ENCODE assay signal across 19 cellular contexts in the genomic region with DNA sequence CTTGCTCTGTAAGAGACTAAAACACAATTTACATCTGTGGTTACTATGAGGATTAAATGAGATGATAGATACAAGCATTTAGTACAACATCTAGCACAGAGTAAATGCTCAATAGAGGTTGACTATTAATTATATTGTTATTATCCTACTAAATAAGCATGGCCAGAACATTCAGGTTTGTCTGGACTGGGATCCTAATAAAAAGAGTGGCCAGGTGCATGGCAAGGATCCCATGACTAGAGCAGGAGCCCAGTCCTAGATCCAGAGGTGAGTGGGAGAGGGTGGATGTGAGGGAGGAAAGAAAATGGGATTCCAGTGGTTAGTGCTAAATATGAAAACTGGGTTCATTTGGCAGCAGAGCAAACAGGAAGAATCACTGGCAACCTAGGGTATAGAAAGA.
A peak's percentile ranks its signal among the peaks of the same experiment; 100 is the strongest.
DNase-seq lines count a peak whose midpoint lies in the region; ATAC-seq and TF ChIP-seq lines count a peak whose summit lies in the region.
"Had no signal": no experiment of that assay in that cellular context is flagged by ENCODE, and none has a peak within 500 bp of the region (broad histone marks: within the 10 kb centered on the region; RNA-seq: fewer than 3 reads in every experiment).

No MANE protein-coding gene starts in this region.

- peaks cover 9% of the 10 kb centered on the region for H3K27me3 Mint-ChIP-seq in activated T-helper 17 cell treated with anti-CD3 and anti-CD28 coated beads, Interleukin-2, amount 50 U/mL, for 72 hours
- H3K27me3 Mint-ChIP-seq in neural crest cell (ENCODE audit: low read depth), result no peaks in the 10 kb centered on the region
- H3K27me3 Mint-ChIP-seq in stimulated activated naive B cell treated with anti-CD40 and anti-IgM and Interleukin-4, amounts not matched to agents 10 μg/mL and 1 μg/mL and 100 μg/mL, for 72 hours, result no peaks in the 10 kb centered on the region
- H3K27me3 Mint-ChIP-seq: B cell; CD4-positive, CD25-positive, alpha-beta regulatory T cell; CD8-positive, alpha-beta memory T cell had no signal

- TF ChIP-seq POLR2A in suprapubic skin (IDR thresholded peaks at IDR 0.05), result no peak

- H3K4me1 ChIP-seq in HEK293 (ENCODE audit: control insufficient read depth, insufficient read depth, low read length), result no peaks in the 10 kb centered on the region
- H3K4me1 ChIP-seq in suprapubic skin, result peaks cover 4% of the 10 kb centered on the region
- H3K4me1 ChIP-seq: HAP-1 had no signal

- H3K27ac ChIP-seq in HEK293 (ENCODE audit: extremely low read depth, low read depth, low read length), result no peak overlapping the region
- H3K27ac ChIP-seq in suprapubic skin, result no peak overlapping the region
- H3K27ac ChIP-seq: GM23248 had no signal

- intact Hi-C loops in Right ventricle myocardium inferior (cut with DNase I), result no loop called here

- no peaks in the 10 kb centered on the region for H3K36me3 ChIP-seq in HEK293 (ENCODE audit: control insufficient read depth in 2 of 2, insufficient read depth in 1 of 2, low read length in 2 of 2)
- no peaks in the 10 kb centered on the region for H3K36me3 ChIP-seq in suprapubic skin
- H3K36me3 ChIP-seq: BLaER1 treated with 17β-estradiol and CSF1 and Interleukin-3, amounts not matched to agents 10 nM and 100 nM; HAP-1 had no signal

- TF ChIP-seq EP300 in suprapubic skin (IDR thresholded peaks at IDR 0.05), result no peak

- CTCF ChIA-PET in HEK293 (lab: Yijun Ruan, JAX), result no interaction called here

- no peak for ATAC-seq in activated T-helper 17 cell treated with anti-CD3 and anti-CD28 coated beads, Interleukin-2, amount 50 U/mL, for 72 hours (replicated peaks)
- ATAC-seq in stimulated activated naive B cell treated with anti-CD40 and anti-IgM and Interleukin-4, amounts not matched to agents 10 μg/mL and 1 μg/mL and 100 μg/mL, for 72 hours (replicated peaks), result no peak
- ATAC-seq in Right ventricle myocardium inferior, result no peak
- ATAC-seq: GM12878 had no signal

- H3K36me3 Mint-ChIP-seq in activated T-helper 17 cell treated with anti-CD3 and anti-CD28 coated beads, Interleukin-2, amount 50 U/mL, for 72 hours (ENCODE audit: low read depth), result no peaks in the 10 kb centered on the region
- no peaks in the 10 kb centered on the region for H3K36me3 Mint-ChIP-seq in neural crest cell (ENCODE audit: low read depth)
- H3K36me3 Mint-ChIP-seq in stimulated activated naive B cell treated with anti-CD40 and anti-IgM and Interleukin-4, amounts not matched to agents 10 μg/mL and 1 μg/mL and 100 μg/mL, for 72 hours, result no peaks in the 10 kb centered on the region
- H3K36me3 Mint-ChIP-seq: CD4-positive, CD25-positive, alpha-beta regulatory T cell; CD8-positive, alpha-beta memory T cell had no signal

- no peaks in the 10 kb centered on the region for H3K27me3 ChIP-seq in suprapubic skin
- H3K27me3 ChIP-seq: BLaER1 treated with 17β-estradiol and CSF1 and Interleukin-3, amounts not matched to agents 10 nM and 100 nM had no signal

- H3K4me1 Mint-ChIP-seq in activated T-helper 17 cell treated with anti-CD3 and anti-CD28 coated beads, Interleukin-2, amount 50 U/mL, for 72 hours, result no peaks in the 10 kb centered on the region
- H3K4me1 Mint-ChIP-seq in neural crest cell, result no peaks in the 10 kb centered on the region
- H3K4me1 Mint-ChIP-seq in stimulated activated naive B cell treated with anti-CD40 and anti-IgM and Interleukin-4, amounts not matched to agents 10 μg/mL and 1 μg/mL and 100 μg/mL, for 72 hours, result peaks cover 6 to 8% of the 10 kb centered on the region in 2 donors
- H3K4me1 Mint-ChIP-seq: CD4-positive, CD25-positive, alpha-beta regulatory T cell; CD8-positive, alpha-beta memory T cell had no signal

- H3K27ac Mint-ChIP-seq in activated T-helper 17 cell treated with anti-CD3 and anti-CD28 coated beads, Interleukin-2, amount 50 U/mL, for 72 hours, result peak overlapping the region; percentile 7
- H3K27ac Mint-ChIP-seq in neural crest cell (ENCODE audit: unreplicated experiment), result peak overlapping the region; percentile 79
- peak overlapping the region; percentile 74 for H3K27ac Mint-ChIP-seq in stimulated activated naive B cell treated with anti-CD40 and anti-IgM and Interleukin-4, amounts not matched to agents 10 μg/mL and 1 μg/mL and 100 μg/mL, for 72 hours
- H3K27ac Mint-ChIP-seq: B cell; CD4-positive, CD25-positive, alpha-beta regulatory T cell; CD8-positive, alpha-beta memory T cell had no signal

- no peaks in the 10 kb centered on the region for H3K9me3 ChIP-seq in HEK293 (ENCODE audit: control insufficient read depth, insufficient read depth, low read depth, low read length)
- no peaks in the 10 kb centered on the region for H3K9me3 ChIP-seq in suprapubic skin
- H3K9me3 ChIP-seq: HAP-1 had no signal

- TF ChIP-seq CTCF in HEK293 (tag by site-specific recombination; IDR thresholded peaks at IDR 0.05) (no peak), neural crest cell (conservative IDR thresholded peaks at IDR 0.05) (no peak), suprapubic skin (IDR thresholded peaks at IDR 0.05) (no peak)

- DNase-seq in neural crest cell (ENCODE audit: low read depth, low spot score), result no peak
- no peak for DNase-seq in stimulated activated naive B cell treated with anti-CD40 and anti-IgM and Interleukin-4, amounts not matched to agents 10 μg/mL and 1 μg/mL and 100 μg/mL, for 72 hours
- no peak for DNase-seq in suprapubic skin (ENCODE audit: low spot score in 2 of 2)
- no peak for DNase-seq in NCI-H226
- DNase-seq in Right ventricle myocardium inferior (ENCODE audit: missing footprints), result no peak
- DNase-seq: CD4-positive, CD25-positive, alpha-beta regulatory T cell; CD8-positive, alpha-beta memory T cell; COR-L47; DMS 273 treated with DMSO at 0.1 percent for 48 hours; DMS53; EL; GM23248; IMR-90 had no signal

- POLR2A ChIA-PET in HEK293 (lab: Yijun Ruan, JAX), result no interaction called here

- no peak overlapping the region for H3K4me3 ChIP-seq in HEK293 (ENCODE audit: low read depth, low read length)
- H3K4me3 ChIP-seq in suprapubic skin, result no peak overlapping the region
- H3K4me3 ChIP-seq: BLaER1 treated with 17β-estradiol and CSF1 and Interleukin-3, amounts not matched to agents 10 nM and 100 nM; GM12878; GM23248; HAP-1 had no signal

- H3K9me3 Mint-ChIP-seq in activated T-helper 17 cell treated with anti-CD3 and anti-CD28 coated beads, Interleukin-2, amount 50 U/mL, for 72 hours, result peaks cover 6% of the 10 kb centered on the region
- peaks cover 5% of the 10 kb centered on the region for H3K9me3 Mint-ChIP-seq in neural crest cell
- no peaks in the 10 kb centered on the region for H3K9me3 Mint-ChIP-seq in stimulated activated naive B cell treated with anti-CD40 and anti-IgM and Interleukin-4, amounts not matched to agents 10 μg/mL and 1 μg/mL and 100 μg/mL, for 72 hours
- H3K9me3 Mint-ChIP-seq: CD8-positive, alpha-beta memory T cell had no signal

- no peak overlapping the region for H3K4me3 Mint-ChIP-seq in activated T-helper 17 cell treated with anti-CD3 and anti-CD28 coated beads, Interleukin-2, amount 50 U/mL, for 72 hours
- H3K4me3 Mint-ChIP-seq in neural crest cell, result no peak overlapping the region
- H3K4me3 Mint-ChIP-seq in stimulated activated naive B cell treated with anti-CD40 and anti-IgM and Interleukin-4, amounts not matched to agents 10 μg/mL and 1 μg/mL and 100 μg/mL, for 72 hours, result no peak overlapping the region
- H3K4me3 Mint-ChIP-seq: B cell; CD4-positive, CD25-positive, alpha-beta regulatory T cell; CD8-positive, alpha-beta memory T cell had no signal

TF ChIP-seq in HEK293, 187 proteins besides CTCF, POLR2A, EP300 and RAD21:
- TF ChIP-seq ZNF211 (tag by site-specific recombination; IDR thresholded peaks at IDR 0.05; ENCODE audit: low read depth) (no peak), ZNF664 (tag by site-specific recombination; IDR thresholded peaks at IDR 0.05) (peak; percentile 51; the same call in 1 of the 2 replicates)
TF ChIP-seq in HEK293: peak in this region for 1.

Comparison
In these comparisons a context has a peak if more than half of its experiments do, and no peak if none do; other contexts are left out.
1. H3K27ac Mint-ChIP-seq: peak in every context shown above with its lines; median percentile 79 in neural crest cell; 74 in stimulated activated naive B cell treated with anti-CD40 and anti-IgM and Interleukin-4, amounts not matched to agents 10 μg/mL and 1 μg/mL and 100 μg/mL, for 72 hours; 7 in activated T-helper 17 cell treated with anti-CD3 and anti-CD28 coated beads, Interleukin-2, amount 50 U/mL, for 72 hours.